Comparison of ENCODE assay signal across 1 cellular context in the genomic region with DNA sequence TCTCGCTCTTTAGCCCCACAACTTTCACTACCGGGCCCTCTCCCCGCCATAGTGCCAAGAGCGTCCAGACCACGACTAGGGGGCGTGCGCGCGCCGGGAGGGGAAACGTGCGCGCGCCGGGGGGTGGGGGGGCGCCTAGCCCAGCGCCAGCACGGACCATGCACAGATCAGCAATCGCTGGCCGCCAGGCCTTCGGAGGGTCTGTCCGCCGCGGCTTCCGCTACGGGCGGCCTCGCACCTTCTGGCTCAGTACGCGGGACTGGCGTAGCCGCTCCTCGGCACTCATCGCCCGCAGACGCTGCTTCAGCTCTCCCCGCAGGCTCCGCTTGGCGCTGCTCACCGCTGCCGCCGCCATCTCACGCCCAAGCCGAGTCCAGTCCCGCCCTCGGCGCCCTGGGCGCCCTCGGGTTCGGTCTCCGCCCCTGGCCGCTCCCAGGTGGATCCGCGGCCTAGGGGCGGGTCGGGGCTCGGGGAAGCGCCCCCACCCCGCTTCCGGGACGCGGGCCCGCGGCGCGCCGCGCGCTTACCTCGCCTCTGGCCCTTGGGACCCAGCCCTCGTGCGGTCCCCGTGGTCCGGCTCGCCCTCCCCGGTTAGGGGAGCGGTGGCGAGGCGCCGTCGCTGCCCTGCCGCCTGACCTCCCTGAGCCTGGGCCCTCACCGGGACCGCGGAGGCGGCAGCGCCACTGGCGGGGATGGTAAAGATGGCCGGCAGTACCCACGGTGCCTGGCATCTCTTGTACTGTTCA.
TF ChIP-seq lines count a peak whose summit lies in the region.

MTHFS (minus strand) TSS at position 381 of the 746 bp plus-strand sequence; CDS start at position 355, 26 bp downstream.

TF ChIP-seq in H1, 55 proteins besides CTCF, POLR2A, EP300 and RAD21:
- no peak for TF ChIP-seq BRCA1 (IDR thresholded peaks at IDR 0.05; ENCODE audit: low read depth, low read length)
- 0 out of 4 replicates have a peak, but pooled peaks of 1 of the 2 experiments have one; percentile 45 for TF ChIP-seq HDAC2 (IDR thresholded peaks at IDR 0.05; ENCODE audit: borderline replicate concordance in 1 of 2, low read depth in 2 of 2, low read length in 2 of 2)
- no peak for TF ChIP-seq SP2 (IDR thresholded peaks at IDR 0.05; ENCODE audit: low read length)
- TF ChIP-seq ASH2L (IDR thresholded peaks at IDR 0.05; ENCODE audit: low read length), result peak; percentile 74
- no peak for TF ChIP-seq KDM5A (IDR thresholded peaks at IDR 0.05; ENCODE audit: low read length)
- TF ChIP-seq RBBP5 (IDR thresholded peaks at IDR 0.05; ENCODE audit: borderline replicate concordance, low read depth, low read length), result 0 out of 2 replicates have a peak, but pooled peaks have one; percentile 92
- no peak for TF ChIP-seq SP4 (IDR thresholded peaks at IDR 0.05; ENCODE audit: low read length)
- TF ChIP-seq JUN (IDR thresholded peaks at IDR 0.05; ENCODE audit: low read depth, low read length), result no peak
- no peak for TF ChIP-seq CEBPB (IDR thresholded peaks at IDR 0.05; ENCODE audit: low read depth, low read length)
- no peak for TF ChIP-seq NANOG (IDR thresholded peaks at IDR 0.05; ENCODE audit: insufficient read depth, low read depth, low read length, poor library complexity, severe bottlenecking)
- TF ChIP-seq YY1 (IDR thresholded peaks at IDR 0.05; ENCODE audit: low read depth, low read length), result peak; percentile 72; the same call in 1 of the 2 replicates
- TF ChIP-seq NRF1 (IDR thresholded peaks at IDR 0.05; ENCODE audit: low read depth, low read length), result no peak
- TF ChIP-seq SIRT6 (IDR thresholded peaks at IDR 0.05; ENCODE audit: low read length), result no peak
- peak; percentile 78 for TF ChIP-seq E2F6 (IDR thresholded peaks at IDR 0.05)
- TF ChIP-seq GABPA (IDR thresholded peaks at IDR 0.05; ENCODE audit: borderline replicate concordance, insufficient read depth, low read length), result no peak
- no peak for TF ChIP-seq CBX5 (IDR thresholded peaks at IDR 0.05; ENCODE audit: low read depth, low read length)
- TF ChIP-seq, protein P1, sequence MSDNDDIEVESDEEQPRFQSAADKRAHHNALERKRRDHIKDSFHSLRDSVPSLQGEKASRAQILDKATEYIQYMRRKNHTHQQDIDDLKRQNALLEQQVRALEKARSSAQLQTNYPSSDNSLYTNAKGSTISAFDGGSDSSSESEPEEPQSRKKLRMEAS (IDR thresholded peaks at IDR 0.05), result peak; percentile 65
- TF ChIP-seq, protein P2, sequence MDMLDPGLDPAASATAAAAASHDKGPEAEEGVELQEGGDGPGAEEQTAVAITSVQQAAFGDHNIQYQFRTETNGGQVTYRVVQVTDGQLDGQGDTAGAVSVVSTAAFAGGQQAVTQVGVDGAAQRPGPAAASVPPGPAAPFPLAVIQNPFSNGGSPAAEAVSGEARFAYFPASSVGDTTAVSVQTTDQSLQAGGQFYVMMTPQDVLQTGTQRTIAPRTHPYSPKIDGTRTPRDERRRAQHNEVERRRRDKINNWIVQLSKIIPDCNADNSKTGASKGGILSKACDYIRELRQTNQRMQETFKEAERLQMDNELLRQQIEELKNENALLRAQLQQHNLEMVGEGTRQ (IDR thresholded peaks at IDR 0.05; ENCODE audit: low read length), result no peak
- TF ChIP-seq POLR2AphosphoS5 (IDR thresholded peaks at IDR 0.05; ENCODE audit: low read depth, low read length), result peak; percentile 89
- TF ChIP-seq CREB1 (IDR thresholded peaks at IDR 0.05), result no peak
- TF ChIP-seq CBX8 (IDR thresholded peaks at IDR 0.05; ENCODE audit: borderline replicate concordance, low read depth, low read length), result no peak
- no peak for TF ChIP-seq RXRA (IDR thresholded peaks at IDR 0.05; ENCODE audit: insufficient read depth, low read depth, low read length)
- TF ChIP-seq HDAC6 (IDR thresholded peaks at IDR 0.05; ENCODE audit: low read depth, low read length), result no peak
- TF ChIP-seq BACH1 (IDR thresholded peaks at IDR 0.05; ENCODE audit: low read length), result no peak
- peak; percentile 64 for TF ChIP-seq TBP (IDR thresholded peaks at IDR 0.05; ENCODE audit: low read depth, low read length)
- TF ChIP-seq TCF12 (IDR thresholded peaks at IDR 0.05; ENCODE audit: low read depth, low read length), result no peak
- no peak for TF ChIP-seq BCL11A (IDR thresholded peaks at IDR 0.05; ENCODE audit: low read depth in 2 of 2, low read length in 2 of 2)
- TF ChIP-seq SUZ12 (IDR thresholded peaks at IDR 0.05; ENCODE audit: low read length), result no peak
- peak; percentile 92 for TF ChIP-seq TAF1 (IDR thresholded peaks at IDR 0.05; ENCODE audit: low read depth, low read length)
- TF ChIP-seq TEAD4 (IDR thresholded peaks at IDR 0.05; ENCODE audit: low read depth, low read length), result no peak
- TF ChIP-seq SP1 (IDR thresholded peaks at IDR 0.05; ENCODE audit: low read depth, low read length), result no peak
- TF ChIP-seq EGR1 (IDR thresholded peaks at IDR 0.05; ENCODE audit: borderline replicate concordance, low read depth, low read length), result no peak
- no peak for TF ChIP-seq MAFK (IDR thresholded peaks at IDR 0.05; ENCODE audit: low read depth, low read length)
- TF ChIP-seq SIX5 (IDR thresholded peaks at IDR 0.05; ENCODE audit: low read depth, low read length), result no peak
- no peak for TF ChIP-seq FOSL1 (IDR thresholded peaks at IDR 0.05; ENCODE audit: insufficient read depth, low read depth, low read length)
- TF ChIP-seq SIN3A (conservative IDR thresholded peaks at IDR 0.05 in 1 of 2, IDR thresholded peaks at IDR 0.05 in 1 of 2; ENCODE audit: low read depth in 1 of 2, low read length in 2 of 2), result 0 out of 4 replicates have a peak, but pooled peaks of 1 of the 2 experiments have one; percentile 42
- no peak for TF ChIP-seq EZH2 (IDR thresholded peaks at IDR 0.05; ENCODE audit: low read depth, low read length, severe bottlenecking)
- peak; percentile 77 for TF ChIP-seq KDM4A (IDR thresholded peaks at IDR 0.05; ENCODE audit: low read depth, low read length, severe bottlenecking)
- no peak for TF ChIP-seq SAP30 (IDR thresholded peaks at IDR 0.05; ENCODE audit: insufficient read depth, insufficient replicate concordance, low read length)
- TF ChIP-seq CHD2 (IDR thresholded peaks at IDR 0.05; ENCODE audit: low read length), result no peak
- TF ChIP-seq, protein P3, sequence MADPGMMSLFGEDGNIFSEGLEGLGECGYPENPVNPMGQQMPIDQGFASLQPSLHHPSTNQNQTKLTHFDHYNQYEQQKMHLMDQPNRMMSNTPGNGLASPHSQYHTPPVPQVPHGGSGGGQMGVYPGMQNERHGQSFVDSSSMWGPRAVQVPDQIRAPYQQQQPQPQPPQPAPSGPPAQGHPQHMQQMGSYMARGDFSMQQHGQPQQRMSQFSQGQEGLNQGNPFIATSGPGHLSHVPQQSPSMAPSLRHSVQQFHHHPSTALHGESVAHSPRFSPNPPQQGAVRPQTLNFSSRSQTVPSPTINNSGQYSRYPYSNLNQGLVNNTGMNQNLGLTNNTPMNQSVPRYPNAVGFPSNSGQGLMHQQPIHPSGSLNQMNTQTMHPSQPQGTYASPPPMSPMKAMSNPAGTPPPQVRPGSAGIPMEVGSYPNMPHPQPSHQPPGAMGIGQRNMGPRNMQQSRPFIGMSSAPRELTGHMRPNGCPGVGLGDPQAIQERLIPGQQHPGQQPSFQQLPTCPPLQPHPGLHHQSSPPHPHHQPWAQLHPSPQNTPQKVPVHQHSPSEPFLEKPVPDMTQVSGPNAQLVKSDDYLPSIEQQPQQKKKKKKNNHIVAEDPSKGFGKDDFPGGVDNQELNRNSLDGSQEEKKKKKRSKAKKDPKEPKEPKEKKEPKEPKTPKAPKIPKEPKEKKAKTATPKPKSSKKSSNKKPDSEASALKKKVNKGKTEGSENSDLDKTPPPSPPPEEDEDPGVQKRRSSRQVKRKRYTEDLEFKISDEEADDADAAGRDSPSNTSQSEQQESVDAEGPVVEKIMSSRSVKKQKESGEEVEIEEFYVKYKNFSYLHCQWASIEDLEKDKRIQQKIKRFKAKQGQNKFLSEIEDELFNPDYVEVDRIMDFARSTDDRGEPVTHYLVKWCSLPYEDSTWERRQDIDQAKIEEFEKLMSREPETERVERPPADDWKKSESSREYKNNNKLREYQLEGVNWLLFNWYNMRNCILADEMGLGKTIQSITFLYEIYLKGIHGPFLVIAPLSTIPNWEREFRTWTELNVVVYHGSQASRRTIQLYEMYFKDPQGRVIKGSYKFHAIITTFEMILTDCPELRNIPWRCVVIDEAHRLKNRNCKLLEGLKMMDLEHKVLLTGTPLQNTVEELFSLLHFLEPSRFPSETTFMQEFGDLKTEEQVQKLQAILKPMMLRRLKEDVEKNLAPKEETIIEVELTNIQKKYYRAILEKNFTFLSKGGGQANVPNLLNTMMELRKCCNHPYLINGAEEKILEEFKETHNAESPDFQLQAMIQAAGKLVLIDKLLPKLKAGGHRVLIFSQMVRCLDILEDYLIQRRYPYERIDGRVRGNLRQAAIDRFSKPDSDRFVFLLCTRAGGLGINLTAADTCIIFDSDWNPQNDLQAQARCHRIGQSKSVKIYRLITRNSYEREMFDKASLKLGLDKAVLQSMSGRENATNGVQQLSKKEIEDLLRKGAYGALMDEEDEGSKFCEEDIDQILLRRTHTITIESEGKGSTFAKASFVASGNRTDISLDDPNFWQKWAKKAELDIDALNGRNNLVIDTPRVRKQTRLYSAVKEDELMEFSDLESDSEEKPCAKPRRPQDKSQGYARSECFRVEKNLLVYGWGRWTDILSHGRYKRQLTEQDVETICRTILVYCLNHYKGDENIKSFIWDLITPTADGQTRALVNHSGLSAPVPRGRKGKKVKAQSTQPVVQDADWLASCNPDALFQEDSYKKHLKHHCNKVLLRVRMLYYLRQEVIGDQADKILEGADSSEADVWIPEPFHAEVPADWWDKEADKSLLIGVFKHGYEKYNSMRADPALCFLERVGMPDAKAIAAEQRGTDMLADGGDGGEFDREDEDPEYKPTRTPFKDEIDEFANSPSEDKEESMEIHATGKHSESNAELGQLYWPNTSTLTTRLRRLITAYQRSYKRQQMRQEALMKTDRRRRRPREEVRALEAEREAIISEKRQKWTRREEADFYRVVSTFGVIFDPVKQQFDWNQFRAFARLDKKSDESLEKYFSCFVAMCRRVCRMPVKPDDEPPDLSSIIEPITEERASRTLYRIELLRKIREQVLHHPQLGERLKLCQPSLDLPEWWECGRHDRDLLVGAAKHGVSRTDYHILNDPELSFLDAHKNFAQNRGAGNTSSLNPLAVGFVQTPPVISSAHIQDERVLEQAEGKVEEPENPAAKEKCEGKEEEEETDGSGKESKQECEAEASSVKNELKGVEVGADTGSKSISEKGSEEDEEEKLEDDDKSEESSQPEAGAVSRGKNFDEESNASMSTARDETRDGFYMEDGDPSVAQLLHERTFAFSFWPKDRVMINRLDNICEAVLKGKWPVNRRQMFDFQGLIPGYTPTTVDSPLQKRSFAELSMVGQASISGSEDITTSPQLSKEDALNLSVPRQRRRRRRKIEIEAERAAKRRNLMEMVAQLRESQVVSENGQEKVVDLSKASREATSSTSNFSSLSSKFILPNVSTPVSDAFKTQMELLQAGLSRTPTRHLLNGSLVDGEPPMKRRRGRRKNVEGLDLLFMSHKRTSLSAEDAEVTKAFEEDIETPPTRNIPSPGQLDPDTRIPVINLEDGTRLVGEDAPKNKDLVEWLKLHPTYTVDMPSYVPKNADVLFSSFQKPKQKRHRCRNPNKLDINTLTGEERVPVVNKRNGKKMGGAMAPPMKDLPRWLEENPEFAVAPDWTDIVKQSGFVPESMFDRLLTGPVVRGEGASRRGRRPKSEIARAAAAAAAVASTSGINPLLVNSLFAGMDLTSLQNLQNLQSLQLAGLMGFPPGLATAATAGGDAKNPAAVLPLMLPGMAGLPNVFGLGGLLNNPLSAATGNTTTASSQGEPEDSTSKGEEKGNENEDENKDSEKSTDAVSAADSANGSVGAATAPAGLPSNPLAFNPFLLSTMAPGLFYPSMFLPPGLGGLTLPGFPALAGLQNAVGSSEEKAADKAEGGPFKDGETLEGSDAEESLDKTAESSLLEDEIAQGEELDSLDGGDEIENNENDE (IDR thresholded peaks at IDR 0.05; ENCODE audit: insufficient replicate concordance, low read length), result no peak
- TF ChIP-seq, protein P4, sequence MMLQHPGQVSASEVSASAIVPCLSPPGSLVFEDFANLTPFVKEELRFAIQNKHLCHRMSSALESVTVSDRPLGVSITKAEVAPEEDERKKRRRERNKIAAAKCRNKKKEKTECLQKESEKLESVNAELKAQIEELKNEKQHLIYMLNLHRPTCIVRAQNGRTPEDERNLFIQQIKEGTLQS (IDR thresholded peaks at IDR 0.05; ENCODE audit: insufficient read depth, low read depth, low read length), result no peak
- no peak for TF ChIP-seq RFX5 (IDR thresholded peaks at IDR 0.05; ENCODE audit: borderline replicate concordance, low read depth, low read length)
- TF ChIP-seq CTBP2 (IDR thresholded peaks at IDR 0.05; ENCODE audit: borderline replicate concordance, insufficient read depth, insufficient read length, low read length), result no peak
- TF ChIP-seq POU5F1 (IDR thresholded peaks at IDR 0.05; ENCODE audit: low read depth, low read length), result no peak
- no peak for TF ChIP-seq ZNF274 (IDR thresholded peaks at IDR 0.05; ENCODE audit: borderline replicate concordance, extremely low read depth, low read length)
- TF ChIP-seq, protein P5, sequence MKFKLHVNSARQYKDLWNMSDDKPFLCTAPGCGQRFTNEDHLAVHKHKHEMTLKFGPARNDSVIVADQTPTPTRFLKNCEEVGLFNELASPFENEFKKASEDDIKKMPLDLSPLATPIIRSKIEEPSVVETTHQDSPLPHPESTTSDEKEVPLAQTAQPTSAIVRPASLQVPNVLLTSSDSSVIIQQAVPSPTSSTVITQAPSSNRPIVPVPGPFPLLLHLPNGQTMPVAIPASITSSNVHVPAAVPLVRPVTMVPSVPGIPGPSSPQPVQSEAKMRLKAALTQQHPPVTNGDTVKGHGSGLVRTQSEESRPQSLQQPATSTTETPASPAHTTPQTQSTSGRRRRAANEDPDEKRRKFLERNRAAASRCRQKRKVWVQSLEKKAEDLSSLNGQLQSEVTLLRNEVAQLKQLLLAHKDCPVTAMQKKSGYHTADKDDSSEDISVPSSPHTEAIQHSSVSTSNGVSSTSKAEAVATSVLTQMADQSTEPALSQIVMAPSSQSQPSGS (IDR thresholded peaks at IDR 0.05; ENCODE audit: low read length), result no peak
- TF ChIP-seq PHF8 (conservative IDR thresholded peaks at IDR 0.05; ENCODE audit: low read depth, low read length), result peak; percentile 98
- TF ChIP-seq CHD1 (IDR thresholded peaks at IDR 0.05; ENCODE audit: low read depth, low read length), result no peak
- peak; percentile 73 for TF ChIP-seq TAF7 (optimal IDR thresholded peaks at IDR 0.05; ENCODE audit: borderline replicate concordance, low read depth, low read length)
- no peak for TF ChIP-seq KDM1A (IDR thresholded peaks at IDR 0.05; ENCODE audit: borderline replicate concordance, low read length)
- TF ChIP-seq JUND (IDR thresholded peaks at IDR 0.05; ENCODE audit: low read length), result no peak
- no peak for TF ChIP-seq RNF2 (IDR thresholded peaks at IDR 0.05; ENCODE audit: borderline replicate concordance, low read depth, low read length, missing control alignments, poor library complexity, severe bottlenecking)
- no peak for TF ChIP-seq SRF (IDR thresholded peaks at IDR 0.05; ENCODE audit: low read depth, low read length)
- TF ChIP-seq GTF2F1 (IDR thresholded peaks at IDR 0.05; ENCODE audit: borderline replicate concordance, low read depth, low read length), result no peak
